8 cellular contexts compared by ENCODE assay signal in genomic region chr19:35716985-35717664, GRCh38. TPM values are rescaled to one million over a fixed set of nuclear protein-coding genes. Genes with fewer than 3 reads are reported as not detected.
DNase-seq lines count a peak whose midpoint lies in the region; ATAC-seq and TF ChIP-seq lines count a peak whose summit lies in the region.

No MANE protein-coding gene starts in this region.

- no peak overlapping the region for H4K5ac ChIP-seq in H9 (ENCODE audit: insufficient read length, low read depth, low read length)

- peak overlapping the region; percentile 89 for H3K4me3 ChIP-seq in MG63
- peak overlapping the region; percentile 80 for H3K4me3 ChIP-seq in osteoblast (ENCODE audit: insufficient read depth, low read length)
- peak overlapping the region; percentile 82 for H3K4me3 ChIP-seq in thoracic aorta

- H3K56ac ChIP-seq in H9 (ENCODE audit: insufficient read length, low read depth, low read length): no peak overlapping the region

- H3K23me2 ChIP-seq in H9 (ENCODE audit: insufficient read length, low read depth, low read length, poor library complexity, severe bottlenecking): peaks cover 18% of the 10 kb centered on the region

- H3K36me3 ChIP-seq in MG63 (peaks cover 32% of the 10 kb centered on the region), osteoblast (ENCODE audit: insufficient read depth, low read length) (peaks cover 13% of the 10 kb centered on the region), thoracic aorta (peaks cover 14% of the 10 kb centered on the region)

- H3K79me2 ChIP-seq in H9 (ENCODE audit: insufficient read depth, low read length): peaks cover 11% of the 10 kb centered on the region; the same call in 1 of the 2 replicates
- H3K79me2 ChIP-seq in osteoblast (ENCODE audit: insufficient read depth, low read length): peaks cover 40% of the 10 kb centered on the region

- H3K36me3 Mint-ChIP-seq in H9 (ENCODE audit: insufficient read depth in 1 of 3, low read depth in 3 of 3): peaks cover 12 to 28% (median 19%) of the 10 kb centered on the region in 3 experiments; a peak in 6 of 7 replicates
- H3K36me3 Mint-ChIP-seq in activated naive CD4-positive, alpha-beta T cell treated with anti-CD3 and anti-CD28 coated beads, Interleukin-2, amount 50 U/mL, for 24 hours: peaks cover 5% of the 10 kb centered on the region

- ATAC-seq in thoracic aorta (ENCODE audit: insufficient number of reproducible peaks, low FRiP score, low read depth): peak; percentile 91

- H3K9me3 ChIP-seq in H9 (ENCODE audit: control insufficient read depth, low read depth, low read length): no peaks in the 10 kb centered on the region
- H3K9me3 ChIP-seq in MG63: no peaks in the 10 kb centered on the region
- H3K9me3 ChIP-seq in osteoblast (ENCODE audit: low read depth, low read length): no peaks in the 10 kb centered on the region
- no peaks in the 10 kb centered on the region for H3K9me3 ChIP-seq in thoracic aorta

- WGBS in H9 (ENCODE audit: extremely low coverage, insufficient read length, low lambda C conversion rate): no CpG with 5 or more reads among the region's 61 CpGs

- 0 out of 2 replicates have a peak overlapping the region, but pooled peaks have one; percentile 16 for H3K14ac ChIP-seq in H9 (ENCODE audit: insufficient read depth, low read length)

- H3K27me3 ChIP-seq in H9 (ENCODE audit: insufficient read depth, low read length) (no peaks in the 10 kb centered on the region), MG63 (no peaks in the 10 kb centered on the region), osteoblast (ENCODE audit: insufficient read depth, low read length) (no peaks in the 10 kb centered on the region), thoracic aorta (replicated peaks; ENCODE audit: insufficient read depth) (no peaks in the 10 kb centered on the region)

- H2AFZ ChIP-seq in H9 (ENCODE audit: low read length) (no peak overlapping the region), osteoblast (ENCODE audit: low read length) (peak overlapping the region; percentile 96)

- H2BK20ac ChIP-seq in H9 (ENCODE audit: low read depth, low read length, poor library complexity, severe bottlenecking): no peak overlapping the region

- no peak overlapping the region for H2BK12ac ChIP-seq in H9 (ENCODE audit: insufficient read length, low read depth, low read length)

- peak overlapping the region; percentile 91 to 99 (median 95) for H3K27ac Mint-ChIP-seq in H9
- peak overlapping the region; percentile 97 for H3K27ac Mint-ChIP-seq in activated naive CD4-positive, alpha-beta T cell treated with anti-CD3 and anti-CD28 coated beads, Interleukin-2, amount 50 U/mL, for 24 hours

- in situ Hi-C loops in SK-MEL-5 (cut with HindIII; ENCODE audit: low pct_unique_long_range_greater_than_20kb, low sequenced_read_pairs): no loop called here

- TF ChIP-seq CTCF in H9 (conservative IDR thresholded peaks at IDR 0.05) (peak; percentile 93), osteoblast (IDR thresholded peaks at IDR 0.05; ENCODE audit: extremely low read depth, low read depth, low read length) (peak; percentile 78), thoracic aorta (IDR thresholded peaks at IDR 0.05) (peak; percentile 84)

- no peak overlapping the region for H2BK5ac ChIP-seq in H9 (ENCODE audit: insufficient read length, low read length)

- peak overlapping the region; percentile 86 to 90 for H3K4me3 Mint-ChIP-seq in H9
- H3K4me3 Mint-ChIP-seq in activated naive CD4-positive, alpha-beta T cell treated with anti-CD3 and anti-CD28 coated beads, Interleukin-2, amount 50 U/mL, for 24 hours: peak overlapping the region; percentile 99

- H3K23ac ChIP-seq in H9 (ENCODE audit: insufficient read length, low read depth, low read length): no peak overlapping the region

- H3T11ph ChIP-seq in H9 (ENCODE audit: low read length): no peak overlapping the region

- H3K27ac ChIP-seq in H9 (ENCODE audit: insufficient read length, low read depth, low read length): no peak overlapping the region
- H3K27ac ChIP-seq in osteoblast (ENCODE audit: low read depth, low read length): peak overlapping the region; percentile 20
- H3K27ac ChIP-seq in thoracic aorta: peak overlapping the region; percentile 60 to 74

- H3K4me2 ChIP-seq in H9 (ENCODE audit: insufficient read depth, insufficient read length, low read length) (peak overlapping the region; percentile 47), osteoblast (ENCODE audit: insufficient read depth, low read length) (peak overlapping the region; percentile 89)

- peak overlapping the region; percentile 14 for H3K9ac ChIP-seq in H9 (ENCODE audit: extremely low read depth, insufficient read length, low read length)

- no peaks in the 10 kb centered on the region for H3K27me3 Mint-ChIP-seq in H9 (ENCODE audit: low read depth)
- H3K27me3 Mint-ChIP-seq in activated naive CD4-positive, alpha-beta T cell treated with anti-CD3 and anti-CD28 coated beads, Interleukin-2, amount 50 U/mL, for 24 hours: no peaks in the 10 kb centered on the region

- no peak overlapping the region for H4K91ac ChIP-seq in H9 (ENCODE audit: insufficient read length, low read depth, low read length)

- H3K4me1 Mint-ChIP-seq in H9: peaks cover 41 to 43% of the 10 kb centered on the region in 2 experiments
- peaks cover 62% of the 10 kb centered on the region for H3K4me1 Mint-ChIP-seq in activated naive CD4-positive, alpha-beta T cell treated with anti-CD3 and anti-CD28 coated beads, Interleukin-2, amount 50 U/mL, for 24 hours

- H3K9me3 Mint-ChIP-seq in H9: no peaks in the 10 kb centered on the region; a peak in 1 of 5 replicates
- no peaks in the 10 kb centered on the region for H3K9me3 Mint-ChIP-seq in activated naive CD4-positive, alpha-beta T cell treated with anti-CD3 and anti-CD28 coated beads, Interleukin-2, amount 50 U/mL, for 24 hours

- H3K18ac ChIP-seq in H9 (ENCODE audit: insufficient read length, low read depth, low read length): peak overlapping the region; percentile 33

- H2AK5ac ChIP-seq in H9 (ENCODE audit: insufficient read length, low read length): no peak overlapping the region

- H2BK15ac ChIP-seq in H9 (ENCODE audit: low read depth, low read length): no peak overlapping the region

- H3K4me1 ChIP-seq in H9 (ENCODE audit: insufficient read depth, low read length) (peaks cover 7% of the 10 kb centered on the region; the same call in 1 of the 2 replicates), osteoblast (ENCODE audit: insufficient read depth, low read length) (peaks cover 17% of the 10 kb centered on the region), thoracic aorta (ENCODE audit: control insufficient read depth in 1 of 2, low read depth in 2 of 2) (peaks cover 16 to 26% of the 10 kb centered on the region in 2 donors)

- no peaks in the 10 kb centered on the region for H3K79me1 ChIP-seq in H9 (ENCODE audit: insufficient read depth, low read depth, low read length, poor library complexity, severe bottlenecking)

- H2BK120ac ChIP-seq in H9 (ENCODE audit: low read depth, low read length, poor library complexity, severe bottlenecking): no peak overlapping the region

- H3K4ac ChIP-seq in H9 (ENCODE audit: low read depth, low read length): no peak overlapping the region

- no peak overlapping the region for H4K8ac ChIP-seq in H9 (replicated peaks; ENCODE audit: insufficient read length, low read depth, low read length)

- H4K20me1 ChIP-seq in H9 (ENCODE audit: control insufficient read depth, insufficient read depth, insufficient read length) (peaks cover 6% of the 10 kb centered on the region), osteoblast (ENCODE audit: insufficient read depth, low read length) (peaks cover 25% of the 10 kb centered on the region)

- DNase-seq in GF-D8 (lab: John Stamatoyannopoulos, UW) (peak; percentile 92), H9 (peak; percentile 95), MG63 (peak; percentile 92), SK-MEL-5 (ENCODE audit: low read depth, low spot score) (peak; percentile 92), glomerular endothelial cell (ENCODE audit: extremely low read depth, low read depth, low spot score) (peak; percentile 55), osteoblast (ENCODE audit: insufficient read length, low spot score, missing footprints) (peak; percentile 100), thoracic aorta (ENCODE audit: low spot score) (peak; percentile 88)

RNA-seq across cellular contexts. Expression of gene KMT2B, which starts 0.7 kb away (rescaled TPM):
- total RNA-seq in H9 (2021): 47.7 and 50.5 TPM in 2 replicates
- 2.3 and 6.0 TPM in 2 replicates for total RNA-seq in MG63 (2014; rRNA removed; shearing (Covaris generic); ENCODE audit: low replicate concordance)
- total RNA-seq in SK-MEL-5 (2014; rRNA removed; shearing (Covaris generic)): 3.7 and 5.9 TPM in 2 replicates
- 30.4 and 33.8 TPM in 2 replicates for polyA plus RNA-seq in SK-MEL-5 (2015; cell fraction: cytosol; rRNA removed)
- 81.3 and 94.2 TPM in 2 replicates for polyA plus RNA-seq in SK-MEL-5 (2015; cell fraction: nucleus; rRNA removed)
- total RNA-seq in glomerular endothelial cell: 13.0 and 34.4 TPM in 2 replicates
- total RNA-seq in osteoblast: 6.5 and 6.8 TPM in 2 replicates
- 10 to 100 TPM; 26.4 to 31.3 TPM for total RNA-seq in thoracic aorta

RNA-seq across cellular contexts. Expression of gene ZBTB32, which starts 12.8 kb away (rescaled TPM):
- total RNA-seq in H9 (2021): 0.13 TPM in 1 of 2 replicates, not detected in the other
- total RNA-seq in MG63 (2014; rRNA removed; shearing (Covaris generic); ENCODE audit: low replicate concordance): not detected in 2 replicates
- not detected in 2 replicates for total RNA-seq in SK-MEL-5 (2014; rRNA removed; shearing (Covaris generic))
- polyA plus RNA-seq in SK-MEL-5 (2015; cell fraction: cytosol; rRNA removed): not detected in 2 replicates
- not detected in 2 replicates for polyA plus RNA-seq in SK-MEL-5 (2015; cell fraction: nucleus; rRNA removed)
- total RNA-seq in glomerular endothelial cell: not detected in 2 replicates
- not detected in 2 replicates for total RNA-seq in osteoblast
- not detected for total RNA-seq in thoracic aorta

RNA-seq across cellular contexts. Expression of gene IGFLR1, which starts 25.1 kb away (rescaled TPM):
- 2.9 and 3.2 TPM in 2 replicates for total RNA-seq in H9 (2021)
- 0.27 and 2.4 TPM in 2 replicates for total RNA-seq in MG63 (2014; rRNA removed; shearing (Covaris generic); ENCODE audit: low replicate concordance)
- 1.5 and 6.9 TPM in 2 replicates for total RNA-seq in SK-MEL-5 (2014; rRNA removed; shearing (Covaris generic))
- polyA plus RNA-seq in SK-MEL-5 (2015; cell fraction: cytosol; rRNA removed): 5.2 and 6.2 TPM in 2 replicates
- polyA plus RNA-seq in SK-MEL-5 (2015; cell fraction: nucleus; rRNA removed): 31.6 and 40.7 TPM in 2 replicates
- total RNA-seq in glomerular endothelial cell: 3.2 and 4.3 TPM in 2 replicates
- total RNA-seq in osteoblast: 0.72 and 0.88 TPM in 2 replicates
- total RNA-seq in thoracic aorta: 10 to 100 TPM in 1 of 2 donors, 1 to 10 TPM in 1; 6.9 to 13.1 TPM

RNA-seq across cellular contexts. Expression of gene U2AF1L4, which starts 28.1 kb away (rescaled TPM):
- total RNA-seq in H9 (2021): 16.8 and 19.2 TPM in 2 replicates
- total RNA-seq in MG63 (2014; rRNA removed; shearing (Covaris generic); ENCODE audit: low replicate concordance): 16.3 and 19.8 TPM in 2 replicates
- total RNA-seq in SK-MEL-5 (2014; rRNA removed; shearing (Covaris generic)): 6.0 and 6.9 TPM in 2 replicates
- polyA plus RNA-seq in SK-MEL-5 (2015; cell fraction: cytosol; rRNA removed): 7.5 and 8.8 TPM in 2 replicates
- polyA plus RNA-seq in SK-MEL-5 (2015; cell fraction: nucleus; rRNA removed): 47.6 and 70.0 TPM in 2 replicates
- 5.6 and 8.7 TPM in 2 replicates for total RNA-seq in glomerular endothelial cell
- total RNA-seq in osteoblast: 5.8 and 8.8 TPM in 2 replicates
- total RNA-seq in thoracic aorta: 10 to 100 TPM; 34.4 to 42.6 TPM

RNA-seq across cellular contexts. Expression of gene PSENEN, which starts 28.3 kb away (rescaled TPM):
- 69.7 and 77.7 TPM in 2 replicates for total RNA-seq in H9 (2021)
- 37.6 and 76.2 TPM in 2 replicates for total RNA-seq in MG63 (2014; rRNA removed; shearing (Covaris generic); ENCODE audit: low replicate concordance)
- 51.5 and 56.0 TPM in 2 replicates for total RNA-seq in SK-MEL-5 (2014; rRNA removed; shearing (Covaris generic))
- polyA plus RNA-seq in SK-MEL-5 (2015; cell fraction: cytosol; rRNA removed): 28.8 and 51.1 TPM in 2 replicates
- polyA plus RNA-seq in SK-MEL-5 (2015; cell fraction: nucleus; rRNA removed): 4.0 and 32.4 TPM in 2 replicates
- total RNA-seq in glomerular endothelial cell: 50.2 and 75.0 TPM in 2 replicates
- total RNA-seq in osteoblast: 8.8 and 11.6 TPM in 2 replicates
- 10 to 100 TPM; 25.5 to 30.1 TPM for total RNA-seq in thoracic aorta
